In the genomic region with DNA sequence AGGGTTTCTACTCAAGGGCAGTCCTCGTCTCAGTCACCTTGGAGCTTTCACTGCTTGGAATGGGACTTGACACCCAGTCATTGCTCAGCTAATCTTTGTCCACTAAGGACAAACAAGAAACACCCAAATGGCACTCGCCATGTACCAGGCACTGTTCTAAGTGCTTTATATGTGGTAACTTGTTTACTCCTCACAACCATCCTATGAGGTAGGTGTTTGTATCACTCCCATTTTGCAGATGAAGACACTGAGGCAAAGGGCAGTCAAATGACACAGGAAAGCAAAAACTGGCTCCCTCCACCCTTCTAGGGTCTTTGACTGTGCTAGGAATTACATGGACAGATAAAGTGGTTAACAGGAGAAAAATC, we compare ENCODE assay signal across 11 cellular contexts. TPM values are rescaled to one million over a fixed set of nuclear protein-coding genes. Genes with fewer than 3 reads are reported as not detected.
A peak's percentile ranks its signal among the peaks of the same experiment; 100 is the strongest.
DNase-seq lines count a peak whose midpoint lies in the region; ATAC-seq and TF ChIP-seq lines count a peak whose summit lies in the region.
"Had no signal": no experiment of that assay in that cellular context is flagged by ENCODE, and none has a peak within 500 bp of the region (broad histone marks: within the 10 kb centered on the region; RNA-seq: fewer than 3 reads in every experiment).

No MANE protein-coding gene starts in this region.

- H3K27ac ChIP-seq in thyroid gland = peak overlapping the region; percentile 82 to 98 (median 97)
- H3K27ac ChIP-seq in Peyer's patch = peak overlapping the region in 2 of 4 donors; percentile 45 to 59

- peaks cover 82% of the 10 kb centered on the region for H3K4me1 Mint-ChIP-seq in activated T-cell treated with anti-CD3 and anti-CD28 coated beads, Interleukin-2, amount 50 U/mL, for 72 hours (ENCODE audit: low read depth)
- peaks cover 63% of the 10 kb centered on the region for H3K4me1 Mint-ChIP-seq in activated naive CD8-positive, alpha-beta T cell treated with anti-CD3 and anti-CD28 coated beads, Interleukin-2, amount 10 ng/mL, durations not matched to agents 7 days and 5 days
- H3K4me1 Mint-ChIP-seq in memory B cell = peaks cover 43% of the 10 kb centered on the region

- H3K9me3 ChIP-seq in thyroid gland (no peaks in the 10 kb centered on the region), Peyer's patch (no peaks in the 10 kb centered on the region)
- H3K9me3 ChIP-seq: thoracic aorta had no signal

- peaks cover 6 to 8% of the 10 kb centered on the region in 2 donors for H3K36me3 Mint-ChIP-seq in activated T-cell treated with anti-CD3 and anti-CD28 coated beads, Interleukin-2, amount 50 U/mL, for 72 hours (ENCODE audit: insufficient read depth in 2 of 2)
- H3K36me3 Mint-ChIP-seq in activated naive CD8-positive, alpha-beta T cell treated with anti-CD3 and anti-CD28 coated beads, Interleukin-2, amount 10 ng/mL, durations not matched to agents 7 days and 5 days = peaks cover 8% of the 10 kb centered on the region
- no peaks in the 10 kb centered on the region for H3K36me3 Mint-ChIP-seq in memory B cell

- ATAC-seq in activated T-cell treated with anti-CD3 and anti-CD28 coated beads, Interleukin-2, amount 50 U/mL, for 72 hours (replicated peaks in 1 of 2) = no peak
- ATAC-seq in activated naive CD8-positive, alpha-beta T cell treated with anti-CD3 and anti-CD28 coated beads, Interleukin-2, amount 10 ng/mL, durations not matched to agents 7 days and 5 days (ENCODE audit: low read depth) = no peak
- no peak for ATAC-seq in memory B cell (ENCODE audit: low read depth)
- ATAC-seq in GM19035 (IDR thresholded peaks at IDR 0.05; ENCODE audit: unreplicated experiment) = no peak
- no peak for ATAC-seq in HG03571 (IDR thresholded peaks at IDR 0.05; ENCODE audit: unreplicated experiment)

- POLR2A ChIA-PET in activated naive CD8-positive, alpha-beta T cell treated with anti-CD3 and anti-CD28 coated beads, Interleukin-2, amount 10 ng/mL, durations not matched to agents 7 days and 5 days (lab: Charles Lee) = interaction anchor here (0.7 to 32.2 kb wide), 7 partner anchors 32 to 199 kb away, joined by 3 to 1812 read pairs (median 4); partner anchors contain the start of genes ASCC1 and DDIT4

- H3K4me3 ChIP-seq in thyroid gland (replicated peaks in 1 of 3) (no peak overlapping the region), Peyer's patch (no peak overlapping the region)
- H3K4me3 ChIP-seq: thoracic aorta had no signal

- H3K27me3 Mint-ChIP-seq in activated T-cell treated with anti-CD3 and anti-CD28 coated beads, Interleukin-2, amount 50 U/mL, for 72 hours (ENCODE audit: low read depth) = no peaks in the 10 kb centered on the region
- no peaks in the 10 kb centered on the region for H3K27me3 Mint-ChIP-seq in activated naive CD8-positive, alpha-beta T cell treated with anti-CD3 and anti-CD28 coated beads, Interleukin-2, amount 10 ng/mL, durations not matched to agents 7 days and 5 days
- H3K27me3 Mint-ChIP-seq in memory B cell = no peaks in the 10 kb centered on the region

- intact Hi-C loops in thyroid gland (cut with DNase I) = loop anchor here (10.0 kb wide), 1 partner anchor 375 kb away; no protein-coding TSS in a partner anchor

- H3K4me3 Mint-ChIP-seq in activated T-cell treated with anti-CD3 and anti-CD28 coated beads, Interleukin-2, amount 50 U/mL, for 72 hours = peak overlapping the region; percentile 85 to 99
- H3K4me3 Mint-ChIP-seq in activated naive CD8-positive, alpha-beta T cell treated with anti-CD3 and anti-CD28 coated beads, Interleukin-2, amount 10 ng/mL, durations not matched to agents 7 days and 5 days = peak overlapping the region; percentile 91
- peak overlapping the region; percentile 9 for H3K4me3 Mint-ChIP-seq in memory B cell

- H3K4me1 ChIP-seq in thyroid gland = peaks cover 63 to 79% of the 10 kb centered on the region in 2 donors
- H3K4me1 ChIP-seq in Peyer's patch = peaks cover 9 to 64% (median 49%) of the 10 kb centered on the region in 4 donors

- TF ChIP-seq POLR2A in thyroid gland (IDR thresholded peaks at IDR 0.05) = no peak
- TF ChIP-seq POLR2A in Peyer's patch (IDR thresholded peaks at IDR 0.05) = no peak

- WGBS in thyroid gland, 2 donors = 74 to 81% methylated on average over 2 of the region's 2 CpGs

- TF ChIP-seq CTCF in thyroid gland (IDR thresholded peaks at IDR 0.05) = no peak
- TF ChIP-seq CTCF in Peyer's patch (IDR thresholded peaks at IDR 0.05) = no peak

- H3K9me3 Mint-ChIP-seq in activated T-cell treated with anti-CD3 and anti-CD28 coated beads, Interleukin-2, amount 50 U/mL, for 72 hours = peaks cover 0 to 1% of the 10 kb centered on the region in 2 donors
- H3K9me3 Mint-ChIP-seq in activated naive CD8-positive, alpha-beta T cell treated with anti-CD3 and anti-CD28 coated beads, Interleukin-2, amount 10 ng/mL, durations not matched to agents 7 days and 5 days = no peaks in the 10 kb centered on the region
- H3K9me3 Mint-ChIP-seq in memory B cell = no peaks in the 10 kb centered on the region

- H3K27ac Mint-ChIP-seq in activated T-cell treated with anti-CD3 and anti-CD28 coated beads, Interleukin-2, amount 50 U/mL, for 72 hours = peak overlapping the region; percentile 76
- peak overlapping the region; percentile 100 for H3K27ac Mint-ChIP-seq in activated naive CD8-positive, alpha-beta T cell treated with anti-CD3 and anti-CD28 coated beads, Interleukin-2, amount 10 ng/mL, durations not matched to agents 7 days and 5 days
- H3K27ac Mint-ChIP-seq in memory B cell = peak overlapping the region; percentile 53

- H3K36me3 ChIP-seq in thyroid gland (peaks cover 8 to 12% of the 10 kb centered on the region in 2 donors), Peyer's patch (peaks cover 0 to 20% (median 0%) of the 10 kb centered on the region in 3 donors)

- DNase-seq in activated T-cell treated with anti-CD3 and anti-CD28 coated beads, Interleukin-2, amount 50 U/mL, for 72 hours = no peak
- DNase-seq in activated T-cell treated with anti-CD3 and anti-CD28 coated beads, Interleukin-2, amount 50 U/mL, for 1 hour = no peak
- DNase-seq in activated naive CD8-positive, alpha-beta T cell treated with anti-CD3 and anti-CD28 coated beads, Interleukin-2, amount 10 ng/mL, durations not matched to agents 7 days and 5 days = no peak
- DNase-seq in memory B cell (ENCODE audit: low spot score in 2 of 2) (no peak), thyroid gland (no peak), Peyer's patch (no peak)
- DNase-seq: activated CD4-positive, alpha-beta T cell treated with anti-CD3 and anti-CD28 coated beads, Interleukin-2, amount 50 U/mL, for 1 hour; NCI-H2081 treated with DMSO at 0.1 percent for 48 hours had no signal

- H3K27me3 ChIP-seq in thyroid gland = no peaks in the 10 kb centered on the region
- H3K27me3 ChIP-seq in Peyer's patch = no peaks in the 10 kb centered on the region

RNA-seq across cellular contexts. Expression of gene DNAJB12, which starts 24.7 kb away (rescaled TPM):
- total RNA-seq in activated T-cell treated with anti-CD3 and anti-CD28 coated beads, Interleukin-2, amount 50 U/mL, for 72 hours = 10 to 100 TPM; 24.1 to 25.2 TPM
- 10 to 100 TPM; 24.3 to 26.5 TPM for total RNA-seq in activated naive CD8-positive, alpha-beta T cell treated with anti-CD3 and anti-CD28 coated beads, Interleukin-2, amount 10 ng/mL, durations not matched to agents 7 days and 5 days
- total RNA-seq in thyroid gland (10 to 100 TPM; 31.6 to 49.7 (median 44.1) TPM), Peyer's patch (10 to 100 TPM; 33.0 to 54.1 (median 47.2) TPM)

RNA-seq across cellular contexts. Expression of gene DDIT4, which starts 56.3 kb away (rescaled TPM):
- 1,000 to 10,000 TPM; 1,119 to 1,202 TPM for total RNA-seq in activated T-cell treated with anti-CD3 and anti-CD28 coated beads, Interleukin-2, amount 50 U/mL, for 72 hours
- 100 to 1,000 TPM; 150 to 159 TPM for total RNA-seq in activated naive CD8-positive, alpha-beta T cell treated with anti-CD3 and anti-CD28 coated beads, Interleukin-2, amount 10 ng/mL, durations not matched to agents 7 days and 5 days
- 100 to 1,000 TPM in 3 of 4 donors, 10 to 100 TPM in 1; 93.0 to 309 (median 134) TPM for total RNA-seq in thyroid gland
- total RNA-seq in Peyer's patch = 100 to 1,000 TPM in 3 of 4 donors, 10 to 100 TPM in 1; 80.6 to 275 (median 123) TPM

Comparison
In these comparisons a context has a peak if more than half of its experiments do, and no peak if none do; other contexts are left out.
1. H3K4me3 Mint-ChIP-seq: peak in every context shown above with its lines; median percentile 92 in activated T-cell treated with anti-CD3 and anti-CD28 coated beads, Interleukin-2, amount 50 U/mL, for 72 hours; 91 in activated naive CD8-positive, alpha-beta T cell treated with anti-CD3 and anti-CD28 coated beads, Interleukin-2, amount 10 ng/mL, durations not matched to agents 7 days and 5 days; 9 in memory B cell.